Comparison of ENCODE assay signal across 19 cellular contexts in the genomic region with DNA sequence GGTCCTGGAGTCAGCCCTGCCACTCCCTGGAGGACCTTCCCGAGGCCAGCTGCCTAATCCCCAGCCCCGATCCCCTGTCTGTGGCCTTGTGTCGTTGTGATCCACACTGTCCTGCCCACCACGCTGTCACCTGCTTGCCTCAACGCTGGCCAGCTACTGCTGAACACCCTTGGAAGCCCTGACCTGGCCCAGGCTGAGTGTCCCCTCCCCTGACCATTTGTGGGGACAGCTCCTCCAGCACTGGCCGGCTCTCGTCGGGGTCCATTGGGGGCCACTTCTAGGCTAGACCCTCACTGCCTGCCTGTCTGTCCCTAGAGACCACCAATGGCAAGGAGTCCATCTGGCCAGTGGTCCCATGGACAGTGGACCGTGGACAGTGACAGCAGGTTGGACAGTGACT. TPM values are rescaled to one million over a fixed set of nuclear protein-coding genes. Genes with fewer than 3 reads are reported as not detected.
A peak's percentile ranks its signal among the peaks of the same experiment; 100 is the strongest.
DNase-seq lines count a peak whose midpoint lies in the region; ATAC-seq, FAIRE-seq and TF ChIP-seq lines count a peak whose summit lies in the region.
"Had no signal": no experiment of that assay in that cellular context is flagged by ENCODE, and none has a peak within 500 bp of the region (broad histone marks: within the 10 kb centered on the region; RNA-seq: fewer than 3 reads in every experiment).

No MANE protein-coding gene starts in this region.

- peaks cover 0 to 7% (median 0%) of the 10 kb centered on the region in 4 donors for H3K27me3 ChIP-seq in liver (ENCODE audit: control insufficient read depth in 4 of 4, insufficient read depth in 4 of 4, low read length in 3 of 4)
- H3K27me3 ChIP-seq in HepG2 (ENCODE audit: control insufficient read depth in 1 of 2, insufficient read depth in 2 of 2, low read length in 2 of 2): peaks cover 12 to 97% of the 10 kb centered on the region in 2 experiments
- H3K27me3 ChIP-seq in osteoblast (ENCODE audit: insufficient read depth, low read length): peaks cover 25% of the 10 kb centered on the region
- H3K27me3 ChIP-seq in CD4-positive, alpha-beta memory T cell (ENCODE audit: insufficient read depth, low read length): no peaks in the 10 kb centered on the region
- H3K27me3 ChIP-seq in SK-N-SH (ENCODE audit: insufficient read depth): peaks cover 12% of the 10 kb centered on the region; the same call in 1 of the 2 replicates

- H3F3A ChIP-seq in SK-N-SH (replicated peaks; ENCODE audit: insufficient read depth): no peaks in the 10 kb centered on the region

- intact Hi-C loops in HepG2 (cut with micrococcal nuclease; ENCODE audit: unreplicated experiment): no loop called here
- intact Hi-C loops in dendritic cell treated with granulocyte-macrophage colony-stimulating factor and Interleukin-4, amounts not matched to agents 40 ng/mL and 50 ng/mL, for 4 days (cut with micrococcal nuclease): loop anchor here (5.0 kb wide), 1 partner anchor 37 kb away; no protein-coding TSS in a partner anchor
- intact Hi-C loops in CD4-positive, alpha-beta memory T cell (cut with micrococcal nuclease): no loop called here

- no peak for TF ChIP-seq EP300 in HepG2 (IDR thresholded peaks at IDR 0.05; ENCODE audit: low read depth in 2 of 2, low read length in 2 of 2)
- no peak for TF ChIP-seq EP300 in HepG2 (CRISPR knock-in tag; IDR thresholded peaks at IDR 0.05; ENCODE audit: borderline replicate concordance)
- no peak for TF ChIP-seq EP300 in SK-N-SH (IDR thresholded peaks at IDR 0.05; ENCODE audit: borderline replicate concordance in 1 of 2, low read depth in 1 of 2, low read length in 1 of 2)

- H2AFZ ChIP-seq in HepG2 (ENCODE audit: low read length) (no peak overlapping the region), osteoblast (ENCODE audit: low read length) (no peak overlapping the region), SK-N-SH (ENCODE audit: low read depth) (no peak overlapping the region)

- H3K4me3 ChIP-seq in liver (ENCODE audit: low read depth in 1 of 3, low read length in 3 of 3): no peak overlapping the region
- no peak overlapping the region for H3K4me3 ChIP-seq in HepG2 (replicated peaks in 1 of 3; ENCODE audit: insufficient read depth in 1 of 3, low read depth in 2 of 3, low read length in 3 of 3)
- no peak overlapping the region for H3K4me3 ChIP-seq in osteoblast (ENCODE audit: insufficient read depth, low read length)
- H3K4me3 ChIP-seq in CD4-positive, alpha-beta memory T cell (ENCODE audit: low read length in 2 of 2): no peak overlapping the region
- H3K4me3 ChIP-seq in SK-N-SH (ENCODE audit: low read depth in 2 of 2, low read length in 1 of 2): no peak overlapping the region
- H3K4me3 ChIP-seq: BLaER1 treated with 17β-estradiol and CSF1 and Interleukin-3, amounts not matched to agents 10 nM and 100 nM; HAP-1 had no signal

- FAIRE-seq in HepG2 (lab: Jason Lieb, UNC): no peak
- FAIRE-seq: A204.1 had no signal

- DNase-seq in HepG2 (ENCODE audit: low spot score) (no peak), osteoblast (ENCODE audit: insufficient read length, low spot score, missing footprints) (peak; percentile 49), pons (ENCODE audit: low spot score) (no peak), SK-N-SH (no peak), nephron progenitor cell (no peak)
- DNase-seq in CD4-positive, alpha-beta memory T cell: no peak
- DNase-seq: Calu3, DMS53, MV-4-11, NCI-H1417, NCI-H187 treated with DMSO at 0.1 percent for 48 hours, NCI-H526, SIG-M5 had no signal

- no peak for TF ChIP-seq CTCF in liver (IDR thresholded peaks at IDR 0.05; ENCODE audit: low read depth, low read length, missing input control)
- no peak for TF ChIP-seq CTCF in HepG2 (CRISPR knock-in tag; IDR thresholded peaks at IDR 0.05)
- TF ChIP-seq CTCF in osteoblast (IDR thresholded peaks at IDR 0.05; ENCODE audit: extremely low read depth, low read depth, low read length): no peak
- no peak for TF ChIP-seq CTCF in SK-N-SH (IDR thresholded peaks at IDR 0.05)
- TF ChIP-seq CTCF in nephron progenitor cell (IDR thresholded peaks at IDR 0.05): no peak

- no peak for TF ChIP-seq POLR2A in HepG2 (IDR thresholded peaks at IDR 0.05; ENCODE audit: insufficient read depth in 1 of 2, low read depth in 2 of 2, low read length in 2 of 2)

- WGBS in liver: 72% methylated on average over 9 of the region's 9 CpGs
- 33% methylated on average over 3 of the region's 9 CpGs for WGBS in HepG2 (ENCODE audit: low lambda C conversion rate)
- 33% methylated on average over 4 of the region's 9 CpGs for WGBS in SK-N-SH (ENCODE audit: low lambda C conversion rate)

- CTCF ChIA-PET in HepG2 (lab: Yijun Ruan, JAX; ENCODE audit: low intra/inter-chr PET ratio, low total read pairs) (no interaction called here), SK-N-SH (lab: Yijun Ruan, JAX) (no interaction called here)
- CTCF ChIA-PET in CD4-positive, alpha-beta memory T cell (lab: Charles Lee; ENCODE audit: partially characterized antibody): interaction anchor here (1.4 kb wide), 1 partner anchor 48 kb away, joined by 3 read pairs; no protein-coding TSS in a partner anchor

- H4K20me1 ChIP-seq in HepG2 (ENCODE audit: insufficient read depth, low read length) (no peaks in the 10 kb centered on the region), osteoblast (ENCODE audit: insufficient read depth, low read length) (no peaks in the 10 kb centered on the region), SK-N-SH (ENCODE audit: insufficient read depth) (no peaks in the 10 kb centered on the region)
- H4K20me1 ChIP-seq: BLaER1 treated with 17β-estradiol and CSF1 and Interleukin-3, amounts not matched to agents 10 nM and 100 nM had no signal

- POLR2A ChIA-PET in HepG2 (lab: Yijun Ruan, JAX): no interaction called here
- POLR2A ChIA-PET in CD4-positive, alpha-beta memory T cell (lab: Charles Lee; ENCODE audit: partially characterized antibody): no interaction called here
- POLR2A ChIA-PET in SK-N-SH (lab: Yijun Ruan, JAX): no interaction called here

- no peak overlapping the region for H3K9ac ChIP-seq in liver (ENCODE audit: low read depth in 1 of 2, low read length in 2 of 2)
- H3K9ac ChIP-seq in HepG2 (ENCODE audit: insufficient read depth, low read depth, low read length): no peak overlapping the region
- no peak overlapping the region for H3K9ac ChIP-seq in SK-N-SH

- H3K9me3 Mint-ChIP-seq in dendritic cell treated with granulocyte-macrophage colony-stimulating factor and Interleukin-4, amounts not matched to agents 40 ng/mL and 50 ng/mL, for 4 days: no peaks in the 10 kb centered on the region
- H3K9me3 Mint-ChIP-seq in CD4-positive, alpha-beta memory T cell: no peaks in the 10 kb centered on the region
- H3K9me3 Mint-ChIP-seq in nephron progenitor cell: peaks cover 16% of the 10 kb centered on the region

- peaks cover 7% of the 10 kb centered on the region for H3K27me3 Mint-ChIP-seq in dendritic cell treated with granulocyte-macrophage colony-stimulating factor and Interleukin-4, amounts not matched to agents 40 ng/mL and 50 ng/mL, for 4 days
- H3K27me3 Mint-ChIP-seq in CD4-positive, alpha-beta memory T cell: no peaks in the 10 kb centered on the region
- H3K27me3 Mint-ChIP-seq in nephron progenitor cell (ENCODE audit: low read depth, poor library complexity): peaks cover 45% of the 10 kb centered on the region

- H3K4me3 Mint-ChIP-seq in dendritic cell treated with granulocyte-macrophage colony-stimulating factor and Interleukin-4, amounts not matched to agents 40 ng/mL and 50 ng/mL, for 4 days: no peak overlapping the region
- H3K4me3 Mint-ChIP-seq in CD4-positive, alpha-beta memory T cell: no peak overlapping the region
- H3K4me3 Mint-ChIP-seq in nephron progenitor cell: no peak overlapping the region

- BruUV-seq in HepG2 (replicated peaks; lab: Mats Ljungman, UMichigan): no TSS peak

- H3K36me3 Mint-ChIP-seq in dendritic cell treated with granulocyte-macrophage colony-stimulating factor and Interleukin-4, amounts not matched to agents 40 ng/mL and 50 ng/mL, for 4 days (ENCODE audit: low read depth): no peaks in the 10 kb centered on the region
- H3K36me3 Mint-ChIP-seq in CD4-positive, alpha-beta memory T cell: peaks cover 0 to 3% of the 10 kb centered on the region in 2 donors
- H3K36me3 Mint-ChIP-seq in nephron progenitor cell (ENCODE audit: low read depth): no peaks in the 10 kb centered on the region
- H3K36me3 Mint-ChIP-seq: IgD-negative memory B cell had no signal

- H3K4me2 ChIP-seq in HepG2 (ENCODE audit: low read depth, low read length): no peak overlapping the region
- H3K4me2 ChIP-seq in osteoblast (ENCODE audit: insufficient read depth, low read length): no peak overlapping the region
- no peak overlapping the region for H3K4me2 ChIP-seq in SK-N-SH

- no peaks in the 10 kb centered on the region for H3K9me2 ChIP-seq in SK-N-SH

- H3K27ac Mint-ChIP-seq in dendritic cell treated with granulocyte-macrophage colony-stimulating factor and Interleukin-4, amounts not matched to agents 40 ng/mL and 50 ng/mL, for 4 days: peak overlapping the region; percentile 97
- no peak overlapping the region for H3K27ac Mint-ChIP-seq in CD4-positive, alpha-beta memory T cell
- no peak overlapping the region for H3K27ac Mint-ChIP-seq in nephron progenitor cell

- H3K27ac ChIP-seq in liver (ENCODE audit: low read depth in 1 of 2, low read length in 2 of 2) (peak overlapping the region; percentile 15 to 46), HepG2 (ENCODE audit: extremely low read length, insufficient read depth, low read length) (no peak overlapping the region), osteoblast (ENCODE audit: low read depth, low read length) (no peak overlapping the region), SK-N-SH (ENCODE audit: low read depth in 2 of 2, low read length in 1 of 2) (no peak overlapping the region)
- no peak overlapping the region for H3K27ac ChIP-seq in CD4-positive, alpha-beta memory T cell (ENCODE audit: low read depth, low read length)

- H3K9me3 ChIP-seq in liver (ENCODE audit: control insufficient read depth in 4 of 4, low read length in 3 of 4) (peaks cover 0 to 6% (median under 1%) of the 10 kb centered on the region in 4 donors), HepG2 (ENCODE audit: low read length) (no peaks in the 10 kb centered on the region), osteoblast (ENCODE audit: low read depth, low read length) (no peaks in the 10 kb centered on the region), SK-N-SH (no peaks in the 10 kb centered on the region)
- H3K9me3 ChIP-seq in CD4-positive, alpha-beta memory T cell (ENCODE audit: control insufficient read depth in 1 of 2, low read length in 2 of 2): no peaks in the 10 kb centered on the region
- H3K9me3 ChIP-seq: HAP-1 had no signal

- in situ Hi-C loops in HepG2 (cut with HindIII; ENCODE audit: extremely low pct_ligation_motif_present, low pct_unique_long_range_greater_than_20kb): no loop called here

- H3K4me1 ChIP-seq in liver (ENCODE audit: control insufficient read depth in 4 of 4, insufficient read depth in 4 of 4, low read length in 3 of 4) (peaks cover 10 to 44% (median 32%) of the 10 kb centered on the region in 4 donors), HepG2 (ENCODE audit: insufficient read depth, low read length) (peaks cover 28% of the 10 kb centered on the region), osteoblast (ENCODE audit: insufficient read depth, low read length) (peaks cover 30% of the 10 kb centered on the region), SK-N-SH (ENCODE audit: control insufficient read depth in 1 of 2, insufficient read depth in 2 of 2, low read depth in 1 of 2, low read length in 1 of 2) (no peaks in the 10 kb centered on the region)
- peaks cover 35% of the 10 kb centered on the region for H3K4me1 ChIP-seq in CD4-positive, alpha-beta memory T cell (ENCODE audit: insufficient read depth, low read length)
- H3K4me1 ChIP-seq: HAP-1 had no signal

- H3K36me3 ChIP-seq in liver (ENCODE audit: control insufficient read depth in 4 of 4, insufficient read depth in 3 of 4, low read depth in 1 of 4, low read length in 3 of 4) (no peaks in the 10 kb centered on the region), HepG2 (replicated peaks in 1 of 2; ENCODE audit: control insufficient read depth in 1 of 2, insufficient read depth in 2 of 2, low read length in 2 of 2) (no peaks in the 10 kb centered on the region), osteoblast (ENCODE audit: insufficient read depth, low read length) (no peaks in the 10 kb centered on the region), SK-N-SH (replicated peaks in 1 of 2; ENCODE audit: control insufficient read depth in 1 of 2, insufficient read depth in 2 of 2, low read length in 1 of 2) (no peaks in the 10 kb centered on the region)
- H3K36me3 ChIP-seq in CD4-positive, alpha-beta memory T cell (ENCODE audit: insufficient read depth, low read length): no peaks in the 10 kb centered on the region
- H3K36me3 ChIP-seq: BLaER1 treated with 17β-estradiol and CSF1 and Interleukin-3, amounts not matched to agents 10 nM and 100 nM; HAP-1 had no signal

- no peak for TF ChIP-seq RAD21 in liver (IDR thresholded peaks at IDR 0.05)
- no peak for TF ChIP-seq RAD21 in HepG2 (CRISPR knock-in tag; IDR thresholded peaks at IDR 0.05)
- TF ChIP-seq RAD21 in SK-N-SH (IDR thresholded peaks at IDR 0.05; ENCODE audit: low read length): no peak

- no peaks in the 10 kb centered on the region for H3K79me2 ChIP-seq in HepG2 (ENCODE audit: insufficient read depth, low read length)
- H3K79me2 ChIP-seq in osteoblast (ENCODE audit: insufficient read depth, low read length): no peaks in the 10 kb centered on the region
- no peaks in the 10 kb centered on the region for H3K79me2 ChIP-seq in SK-N-SH (ENCODE audit: insufficient read depth)

- ATAC-seq in HepG2: no peak

- H3K4me1 Mint-ChIP-seq in dendritic cell treated with granulocyte-macrophage colony-stimulating factor and Interleukin-4, amounts not matched to agents 40 ng/mL and 50 ng/mL, for 4 days (ENCODE audit: low read depth): peaks cover 99% of the 10 kb centered on the region
- peaks cover 22 to 61% (median 31%) of the 10 kb centered on the region in 4 donors for H3K4me1 Mint-ChIP-seq in CD4-positive, alpha-beta memory T cell
- H3K4me1 Mint-ChIP-seq in nephron progenitor cell: peaks cover 53% of the 10 kb centered on the region

RNA-seq across cellular contexts. Expression of a gene that starts 12.0 kb away (rescaled TPM):
- under 1 TPM; 0.08 to 0.14 TPM for total RNA-seq in liver
- polyA plus RNA-seq in liver: under 1 TPM in 1 of 2 donors, not detected in 1; 0.08 TPM
- not detected in 2 replicates for total RNA-seq in HepG2 (2016; rRNA removed; fragmentation: Illumina TruSeq; extraction: Trizol)
- total RNA-seq in HepG2 (2016; cell fraction: cytosol; rRNA removed; fragmentation: Illumina TruSeq; extraction: Trizol; ENCODE audit: low read depth): not detected in 2 replicates
- total RNA-seq in HepG2 (2016; cell fraction: insoluble cytoplasmic fraction; rRNA removed; fragmentation: Illumina TruSeq; extraction: Trizol): not detected in 2 replicates
- total RNA-seq in HepG2 (2016; cell fraction: membrane; rRNA removed; fragmentation: Illumina TruSeq; extraction: Trizol): not detected in 2 replicates
- not detected in 2 replicates for total RNA-seq in HepG2 (2016; cell fraction: nucleus; rRNA removed; fragmentation: Illumina TruSeq; extraction: Trizol)
- polyA plus RNA-seq in HepG2 (2011; rRNA removed): not detected in 2 replicates
- polyA plus RNA-seq in HepG2 (2011; cell fraction: cytosol; rRNA removed): not detected in 2 replicates
- not detected in 2 replicates for polyA plus RNA-seq in HepG2 (2011; cell fraction: nucleus; rRNA removed)
- polyA plus RNA-seq in HepG2 (2012): not detected in 2 replicates
- not detected in 2 replicates for polyA plus RNA-seq in HepG2 (2016; cell fraction: cytosol; fragmentation: Illumina TruSeq; extraction: Trizol; ENCODE audit: low read depth)
- polyA plus RNA-seq in HepG2 (2016; cell fraction: insoluble cytoplasmic fraction; fragmentation: Illumina TruSeq; extraction: Trizol; ENCODE audit: low read depth): not detected in 2 replicates
- polyA plus RNA-seq in HepG2 (2016; cell fraction: membrane; fragmentation: Illumina TruSeq; extraction: Trizol; ENCODE audit: low read depth): not detected in 2 replicates
- polyA plus RNA-seq in HepG2 (2016; cell fraction: nucleus; fragmentation: Illumina TruSeq; extraction: Trizol; ENCODE audit: insufficient read depth, low read depth): not detected in 2 replicates
- not detected in 2 replicates for polyA minus RNA-seq in HepG2 (2011; rRNA and poly(A)+ RNA removed; ENCODE audit: low replicate concordance)
- polyA minus RNA-seq in HepG2 (2011; cell fraction: cytosol; rRNA and poly(A)+ RNA removed): not detected in 2 replicates
- not detected in 2 replicates for polyA minus RNA-seq in HepG2 (2011; cell fraction: nucleus; rRNA and poly(A)+ RNA removed)
- total RNA-seq in osteoblast: under 0.01 TPM in 1 of 2 replicates, not detected in the other
- 1 to 10 TPM in 1 of 2 experiments, under 1 TPM in 1; 0.58 to 1.1 TPM for total RNA-seq in CD4-positive, alpha-beta memory T cell
- under 1 TPM in 1 of 2 donors, not detected in 1; 0.08 TPM for polyA plus RNA-seq in CD4-positive, alpha-beta memory T cell
- not detected in 2 replicates for polyA plus RNA-seq in SK-N-SH (2012; rRNA removed)
- not detected in 2 replicates for polyA plus RNA-seq in SK-N-SH (2012; cell fraction: cytosol; rRNA removed)
- polyA plus RNA-seq in SK-N-SH (2012; cell fraction: nucleus; rRNA removed): not detected in 2 replicates
- total RNA-seq: Calu3 had no signal

RNA-seq across cellular contexts. Expression of a gene that starts 49.0 kb away (rescaled TPM):
- 10 to 100 TPM in 1 of 2 donors, 1 to 10 TPM in 1; 3.1 to 14.1 TPM for total RNA-seq in liver
- polyA plus RNA-seq in liver: 1 to 10 TPM; 3.5 to 4.6 TPM
- 6.1 and 7.7 TPM in 2 replicates for total RNA-seq in HepG2 (2016; rRNA removed; fragmentation: Illumina TruSeq; extraction: Trizol)
- total RNA-seq in HepG2 (2016; cell fraction: cytosol; rRNA removed; fragmentation: Illumina TruSeq; extraction: Trizol; ENCODE audit: low read depth): 0.97 and 1.3 TPM in 2 replicates
- total RNA-seq in HepG2 (2016; cell fraction: insoluble cytoplasmic fraction; rRNA removed; fragmentation: Illumina TruSeq; extraction: Trizol): 5.5 and 8.3 TPM in 2 replicates
- total RNA-seq in HepG2 (2016; cell fraction: membrane; rRNA removed; fragmentation: Illumina TruSeq; extraction: Trizol): 3.0 and 3.4 TPM in 2 replicates
- total RNA-seq in HepG2 (2016; cell fraction: nucleus; rRNA removed; fragmentation: Illumina TruSeq; extraction: Trizol): 8.5 and 10.3 TPM in 2 replicates
- polyA plus RNA-seq in HepG2 (2011; rRNA removed): 2.5 and 4.5 TPM in 2 replicates
- 1.6 and 2.3 TPM in 2 replicates for polyA plus RNA-seq in HepG2 (2011; cell fraction: cytosol; rRNA removed)
- 4.3 and 8.3 TPM in 2 replicates for polyA plus RNA-seq in HepG2 (2011; cell fraction: nucleus; rRNA removed)
- 3.7 and 5.1 TPM in 2 replicates for polyA plus RNA-seq in HepG2 (2012)
- polyA plus RNA-seq in HepG2 (2016; cell fraction: cytosol; fragmentation: Illumina TruSeq; extraction: Trizol; ENCODE audit: low read depth): 0.25 TPM in 2 replicates
- polyA plus RNA-seq in HepG2 (2016; cell fraction: insoluble cytoplasmic fraction; fragmentation: Illumina TruSeq; extraction: Trizol; ENCODE audit: low read depth): 5.7 and 5.8 TPM in 2 replicates
- 0.60 and 0.90 TPM in 2 replicates for polyA plus RNA-seq in HepG2 (2016; cell fraction: membrane; fragmentation: Illumina TruSeq; extraction: Trizol; ENCODE audit: low read depth)
- polyA plus RNA-seq in HepG2 (2016; cell fraction: nucleus; fragmentation: Illumina TruSeq; extraction: Trizol; ENCODE audit: insufficient read depth, low read depth): 8.0 and 9.0 TPM in 2 replicates
- polyA minus RNA-seq in HepG2 (2011; rRNA and poly(A)+ RNA removed; ENCODE audit: low replicate concordance): 6.1 and 21.7 TPM in 2 replicates
- 4.0 and 6.0 TPM in 2 replicates for polyA minus RNA-seq in HepG2 (2011; cell fraction: cytosol; rRNA and poly(A)+ RNA removed)
- polyA minus RNA-seq in HepG2 (2011; cell fraction: nucleus; rRNA and poly(A)+ RNA removed): 14.5 and 16.0 TPM in 2 replicates
- 12.7 and 13.8 TPM in 2 replicates for total RNA-seq in osteoblast
- 10 to 100 TPM; 20.4 to 21.7 TPM for total RNA-seq in CD4-positive, alpha-beta memory T cell
- 1 to 10 TPM; 4.3 to 6.7 TPM for polyA plus RNA-seq in CD4-positive, alpha-beta memory T cell
- 2.9 and 3.8 TPM in 2 replicates for polyA plus RNA-seq in SK-N-SH (2012; rRNA removed)
- 2.7 and 3.8 TPM in 2 replicates for polyA plus RNA-seq in SK-N-SH (2012; cell fraction: cytosol; rRNA removed)
- polyA plus RNA-seq in SK-N-SH (2012; cell fraction: nucleus; rRNA removed): 8.0 and 11.4 TPM in 2 replicates

Comparison
In these comparisons a context has a peak if more than half of its experiments do, and no peak if none do; other contexts are left out.
1. H3K27ac ChIP-seq: peak in liver (2 of 2); none in HepG2 (single experiment), osteoblast (single experiment), CD4-positive, alpha-beta memory T cell (single experiment) and SK-N-SH (0 of 2).